ENCODE assay signal across 15 cellular contexts in genomic region chr5:34789021-34789531, GRCh38. TPM values are rescaled to one million over a fixed set of nuclear protein-coding genes. Genes with fewer than 3 reads are reported as not detected.
A peak's percentile ranks its signal among the peaks of the same experiment; 100 is the strongest.
DNase-seq lines count a peak whose midpoint lies in the region; ATAC-seq and TF ChIP-seq lines count a peak whose summit lies in the region.
"Had no signal": no experiment of that assay in that cellular context is flagged by ENCODE, and none has a peak within 500 bp of the region (broad histone marks: within the 10 kb centered on the region; RNA-seq: fewer than 3 reads in every experiment).

No MANE protein-coding gene starts in this region.

- DNase-seq in DMS53 (lab: John Stamatoyannopoulos, UW) (peak; percentile 26), DMS53 treated with DMSO at 0.1 percent for 48 hours (lab: John Stamatoyannopoulos, UW; ENCODE audit: unreplicated experiment) (no peak), amniotic epithelial cell (ENCODE audit: low read depth) (peak; percentile 43), glomerular visceral epithelial cell (ENCODE audit: extremely low spot score) (peak; percentile 51), thyroid gland (peak; percentile 11 to 39), NCI-H226 (no peak), occipital lobe (lab: John Stamatoyannopoulos, UW) (no peak)
- DNase-seq in naive thymus-derived CD8-positive, alpha-beta T cell, result no peak
- DNase-seq: activated CD4-positive, alpha-beta T cell treated with anti-CD3 and anti-CD28 coated beads for 4 hours; MM.1S; naive B cell; stimulated activated CD4-positive, alpha-beta T cell treated with anti-CD3 and anti-CD28 coated beads, Interleukin-1b, Interleukin-23, amount 100 ng/mL, for 48 hours had no signal

- TF ChIP-seq CTCF in thyroid gland (IDR thresholded peaks at IDR 0.05), result no peak

- no peaks in the 10 kb centered on the region for H3K4me1 Mint-ChIP-seq in naive thymus-derived CD8-positive, alpha-beta T cell
- H3K4me1 Mint-ChIP-seq: naive B cell had no signal

- H3K27ac ChIP-seq in thyroid gland, result no peak overlapping the region
- H3K27ac ChIP-seq: 22Rv1, epithelial cell of prostate had no signal

- no peak for ATAC-seq in naive thymus-derived CD8-positive, alpha-beta T cell

- no peaks in the 10 kb centered on the region for H3K9me3 ChIP-seq in thyroid gland

- intact Hi-C loops in thyroid gland (cut with DNase I), result no loop called here

- no peaks in the 10 kb centered on the region for H3K36me3 ChIP-seq in thyroid gland

- H3K27me3 ChIP-seq in thyroid gland, result no peaks in the 10 kb centered on the region

- H3K4me3 Mint-ChIP-seq in naive thymus-derived CD8-positive, alpha-beta T cell, result no peak overlapping the region
- H3K4me3 Mint-ChIP-seq: activated naive CD8-positive, alpha-beta T cell; naive B cell had no signal

- H3K4me1 ChIP-seq in thyroid gland, result peaks cover 7 to 8% of the 10 kb centered on the region in 2 donors

- peaks cover 0 to 6% (median 0%) of the 10 kb centered on the region in 3 donors for H3K36me3 Mint-ChIP-seq in naive thymus-derived CD8-positive, alpha-beta T cell
- H3K36me3 Mint-ChIP-seq: activated naive CD8-positive, alpha-beta T cell had no signal

- no peak overlapping the region for H3K27ac Mint-ChIP-seq in naive thymus-derived CD8-positive, alpha-beta T cell
- H3K27ac Mint-ChIP-seq: activated naive CD8-positive, alpha-beta T cell; naive B cell had no signal

- peaks cover 0 to 17% (median 8%) of the 10 kb centered on the region in 9 donors for H3K9me3 Mint-ChIP-seq in naive thymus-derived CD8-positive, alpha-beta T cell

- H3K4me3 ChIP-seq in thyroid gland (replicated peaks in 1 of 3), result no peak overlapping the region

- H3K27me3 Mint-ChIP-seq in naive thymus-derived CD8-positive, alpha-beta T cell, result peaks cover 4 to 42% (median 18%) of the 10 kb centered on the region in 5 donors

- 24 to 37% methylated on average over 5 of the region's 5 CpGs for WGBS in thyroid gland, 2 donors

- no peak for TF ChIP-seq POLR2A in thyroid gland (IDR thresholded peaks at IDR 0.05)

- POLR2A ChIA-PET in naive thymus-derived CD8-positive, alpha-beta T cell (lab: Charles Lee), result no interaction called here

RNA-seq across cellular contexts. Expression of gene TTC23L, which starts 49.9 kb away (rescaled TPM):
- 1 to 10 TPM in 1 of 4 donors, under 1 TPM in 3; 0.45 to 7.1 (median 0.75) TPM for total RNA-seq in thyroid gland
- total RNA-seq in occipital lobe, result 3.4 TPM
- under 1 TPM; 0.69 to 0.94 TPM for total RNA-seq in naive thymus-derived CD8-positive, alpha-beta T cell
- polyA plus RNA-seq in naive thymus-derived CD8-positive, alpha-beta T cell, result not detected

Comparison
In these comparisons a context has a peak if more than half of its experiments do, and no peak if none do; other contexts are left out.
1. DNase-seq: peak in DMS53 (single experiment), amniotic epithelial cell (single experiment), glomerular visceral epithelial cell (single experiment) and thyroid gland (2 of 2); none in DMS53 treated with DMSO at 0.1 percent for 48 hours (single experiment), NCI-H226 (single experiment), occipital lobe (single experiment) and naive thymus-derived CD8-positive, alpha-beta T cell (0 of 10).